Comparison of ENCODE assay signal across 25 cellular contexts in genomic region chr20:9867196-9867980, GRCh38. TPM values are rescaled to one million over a fixed set of nuclear protein-coding genes. Genes with fewer than 3 reads are reported as not detected.
"Had no signal": no experiment of that assay in that cellular context is flagged by ENCODE, and none has a peak within 500 bp of the region (broad histone marks: within the 10 kb centered on the region; RNA-seq: fewer than 3 reads in every experiment).

No MANE protein-coding gene starts in this region.

- H3K9me3 ChIP-seq: left ventricle myocardium inferior, pancreas, psoas muscle, right lobe of liver, tibial nerve, uterus had no signal

- FAIRE-seq: pancreas had no signal

- H3K4me3 ChIP-seq: hepatocyte, left ventricle myocardium inferior, pancreas, psoas muscle, right lobe of liver, smooth muscle cell, tibial nerve, uterus had no signal

- H3K4me2 ChIP-seq: hepatocyte, smooth muscle cell had no signal

- H3K4me3 Mint-ChIP-seq: naive thymus-derived CD8-positive, alpha-beta T cell; nephron; neural crest cell; stimulated activated memory B cell treated with anti-CD40 and anti-IgM and Interleukin-4, amounts not matched to agents 10 μg/mL and 1 μg/mL and 100 μg/mL, for 72 hours; stimulated activated naive CD8-positive, alpha-beta T cell treated with anti-CD3 and anti-CD28 coated beads, Interleukin-15, amount 100 ng/mL, for 72 hours; type B pancreatic cell had no signal

- H3K4me1 ChIP-seq: left ventricle myocardium inferior, pancreas, psoas muscle, right lobe of liver, tibial nerve, uterus had no signal

- ATAC-seq: naive thymus-derived CD8-positive, alpha-beta T cell; pancreas; psoas muscle; right lobe of liver; stimulated activated memory B cell treated with anti-CD40 and anti-IgM and Interleukin-4, amounts not matched to agents 10 μg/mL and 1 μg/mL and 100 μg/mL, for 72 hours; stimulated activated naive CD8-positive, alpha-beta T cell treated with anti-CD3 and anti-CD28 coated beads, Interleukin-15, amount 100 ng/mL, for 72 hours had no signal

- H3K4me1 Mint-ChIP-seq: naive thymus-derived CD8-positive, alpha-beta T cell; nephron; neural crest cell; stimulated activated memory B cell treated with anti-CD40 and anti-IgM and Interleukin-4, amounts not matched to agents 10 μg/mL and 1 μg/mL and 100 μg/mL, for 72 hours; stimulated activated naive CD8-positive, alpha-beta T cell treated with anti-CD3 and anti-CD28 coated beads, Interleukin-15, amount 100 ng/mL, for 72 hours had no signal

- H3K27me3 Mint-ChIP-seq: stimulated activated memory B cell treated with anti-CD40 and anti-IgM and Interleukin-4, amounts not matched to agents 10 μg/mL and 1 μg/mL and 100 μg/mL, for 72 hours; stimulated activated naive CD8-positive, alpha-beta T cell treated with anti-CD3 and anti-CD28 coated beads, Interleukin-15, amount 100 ng/mL, for 72 hours had no signal

- H3K36me3 Mint-ChIP-seq: naive thymus-derived CD8-positive, alpha-beta T cell; stimulated activated memory B cell treated with anti-CD40 and anti-IgM and Interleukin-4, amounts not matched to agents 10 μg/mL and 1 μg/mL and 100 μg/mL, for 72 hours; type B pancreatic cell had no signal

- H3K27ac ChIP-seq: hepatocyte, left ventricle myocardium inferior, pancreas, psoas muscle, right lobe of liver, tibial nerve, uterus had no signal

- H3K27ac Mint-ChIP-seq: naive thymus-derived CD8-positive, alpha-beta T cell; nephron; stimulated activated memory B cell treated with anti-CD40 and anti-IgM and Interleukin-4, amounts not matched to agents 10 μg/mL and 1 μg/mL and 100 μg/mL, for 72 hours; stimulated activated naive CD8-positive, alpha-beta T cell treated with anti-CD3 and anti-CD28 coated beads, Interleukin-15, amount 100 ng/mL, for 72 hours; type B pancreatic cell had no signal

- H3K9me3 Mint-ChIP-seq: nephron, neural crest cell, type B pancreatic cell had no signal

- DNase-seq: islet precursor cell; left ventricle myocardium inferior; mesenchymal stem cell; naive thymus-derived CD8-positive, alpha-beta T cell; nucleus accumbens; pancreas; psoas muscle; right lobe of liver; stimulated activated CD4-positive, alpha-beta T cell treated with anti-CD3 and anti-CD28 coated beads, Interleukin-1b, Interleukin-23, amount 100 ng/mL, for 48 hours; stimulated activated CD4-positive, alpha-beta T cell treated with anti-CD3 and anti-CD28 coated beads, Interleukin-2, amount 100 ng/mL, for 48 hours; stimulated activated CD4-positive, alpha-beta T cell treated with anti-CD3 and anti-CD28 coated beads, Interleukin-4, amount 100 ng/mL, for 4 hours; stimulated activated CD8-positive, alpha-beta memory T cell treated with anti-CD3 and anti-CD28 coated beads, Interleukin-4, amount 100 ng/mL, for 48 hours; stimulated activated naive CD4-positive, alpha-beta T cell treated with Interleukin-2 at 50 U/mL for 16 hours; stimulated activated naive CD8-positive, alpha-beta T cell treated with anti-CD3 and anti-CD28 coated beads, Interleukin-15, amount 100 ng/mL, for 72 hours; uterus had no signal

RNA-seq across cellular contexts. Expression of gene PAK5, which starts 28.5 kb away (rescaled TPM):
- total RNA-seq: left ventricle myocardium inferior; lung microvascular endothelial cell; naive thymus-derived CD8-positive, alpha-beta T cell; osteoblast; posterior vena cava; psoas muscle had no signal
- polyA plus RNA-seq: naive thymus-derived CD8-positive, alpha-beta T cell; smooth muscle cell had no signal
